10 cellular contexts compared by ENCODE assay signal in genomic region chr15:101204744-101205535, GRCh38. TPM values are rescaled to one million over a fixed set of nuclear protein-coding genes. Genes with fewer than 3 reads are reported as not detected.
DNase-seq lines count a peak whose midpoint lies in the region; ATAC-seq and TF ChIP-seq lines count a peak whose summit lies in the region.
"Had no signal": no experiment of that assay in that cellular context is flagged by ENCODE, and none has a peak within 500 bp of the region (broad histone marks: within the 10 kb centered on the region; RNA-seq: fewer than 3 reads in every experiment).

No MANE protein-coding gene starts in this region.

- H3K4me3 Mint-ChIP-seq in activated CD4-positive, alpha-beta T cell treated with anti-CD3 and anti-CD28 coated beads, Interleukin-2, amount 10 ng/mL, durations not matched to agents 7 days and 5 days = peak overlapping the region; percentile 69

- H3K36me3 Mint-ChIP-seq in activated CD4-positive, alpha-beta T cell treated with anti-CD3 and anti-CD28 coated beads, Interleukin-2, amount 10 ng/mL, durations not matched to agents 7 days and 5 days (ENCODE audit: low read depth) = peaks cover 15% of the 10 kb centered on the region

- H3K27ac ChIP-seq in Panc1 (ENCODE audit: low read length) (peak overlapping the region; percentile 49; the same call in 1 of the 2 replicates), spleen (peak overlapping the region in 5 of 8 donors; percentile 20 to 82 (median 51))
- H3K27ac ChIP-seq: vagina had no signal

- H3K27me3 ChIP-seq in Panc1 (ENCODE audit: control insufficient read depth, insufficient read depth, low read length) (no peaks in the 10 kb centered on the region), spleen (replicated peaks in 1 of 7) (no peaks in the 10 kb centered on the region)
- H3K27me3 ChIP-seq: vagina had no signal

- peaks cover 71% of the 10 kb centered on the region for H3K4me1 ChIP-seq in Panc1 (ENCODE audit: control insufficient read depth, insufficient read depth, low read length)
- peaks cover 47 to 99% (median 89%) of the 10 kb centered on the region in 6 donors for H3K4me1 ChIP-seq in spleen

- no peak for DNase-seq in activated CD4-positive, alpha-beta T cell treated with anti-CD3 and anti-CD28 coated beads, Interleukin-2, amount 10 ng/mL, durations not matched to agents 7 days and 5 days
- no peak for DNase-seq in activated CD4-positive, alpha-beta T cell treated with anti-CD3 and anti-CD28 coated beads, Interleukin-2, amount 50 U/mL, for 1 hour
- DNase-seq in Panc1 (ENCODE audit: low read depth, low spot score) (no peak), cardiac fibroblast (ENCODE audit: low read depth in 2 of 2) (peak; percentile 35 to 57), spleen (no peak), DMS153 treated with DMSO at 0.1 percent for 48 hours (lab: John Stamatoyannopoulos, UW; ENCODE audit: unreplicated experiment) (no peak)
- DNase-seq: NCI-H187 had no signal

- no peak overlapping the region for H3K4me3 ChIP-seq in Panc1 (ENCODE audit: low read depth in 2 of 2, low read length in 2 of 2)
- no peak overlapping the region for H3K4me3 ChIP-seq in cardiac fibroblast (replicated peaks in 1 of 2; ENCODE audit: low read depth in 2 of 2, low read length in 2 of 2)
- H3K4me3 ChIP-seq in spleen = no peak overlapping the region
- H3K4me3 ChIP-seq: vagina had no signal

- in situ Hi-C loops in Panc1 (cut with HindIII; ENCODE audit: low pct_unique_long_range_greater_than_20kb, low sequenced_read_pairs) = no loop called here

- intact Hi-C loops in Panc1 (cut with micrococcal nuclease; ENCODE audit: unreplicated experiment) = loop anchor here (5.0 kb wide), 1 partner anchor 37 kb away; no protein-coding TSS in a partner anchor
- intact Hi-C loops in spleen (cut with DNase I; ENCODE audit: low total_unique reads) = no loop called here

- POLR2A ChIA-PET in activated CD4-positive, alpha-beta T cell treated with anti-CD3 and anti-CD28 coated beads, Interleukin-2, amount 10 ng/mL, durations not matched to agents 7 days and 5 days (lab: Charles Lee) = no interaction called here
- POLR2A ChIA-PET in Panc1 (lab: Charles Lee) = no interaction called here

- H3K9me3 Mint-ChIP-seq in activated CD4-positive, alpha-beta T cell treated with anti-CD3 and anti-CD28 coated beads, Interleukin-2, amount 10 ng/mL, durations not matched to agents 7 days and 5 days = no peaks in the 10 kb centered on the region

- 55 to 84% (median 79%) methylated on average over 5 of the region's 5 CpGs for WGBS in spleen, 5 donors

- no peak for TF ChIP-seq CTCF in Panc1 (IDR thresholded peaks at IDR 0.05)
- TF ChIP-seq CTCF in cardiac fibroblast (IDR thresholded peaks at IDR 0.05; ENCODE audit: low read depth, low read length) = no peak
- TF ChIP-seq CTCF in spleen (IDR thresholded peaks at IDR 0.05 in 8 of 11, conservative IDR thresholded peaks at IDR 0.05 in 3 of 11) = no peak

- no peak for ATAC-seq in Panc1
- no peak for ATAC-seq in GM21529 (IDR thresholded peaks at IDR 0.05; ENCODE audit: unreplicated experiment)
- ATAC-seq in HG02798 (IDR thresholded peaks at IDR 0.05; ENCODE audit: poor library complexity, unreplicated experiment) = no peak

- peaks cover 86% of the 10 kb centered on the region for H3K4me1 Mint-ChIP-seq in activated CD4-positive, alpha-beta T cell treated with anti-CD3 and anti-CD28 coated beads, Interleukin-2, amount 10 ng/mL, durations not matched to agents 7 days and 5 days

- no peaks in the 10 kb centered on the region for H3K36me3 ChIP-seq in Panc1 (ENCODE audit: control insufficient read depth, insufficient read depth, low read length)
- no peaks in the 10 kb centered on the region for H3K36me3 ChIP-seq in spleen
- H3K36me3 ChIP-seq: vagina had no signal

- H3K9me3 ChIP-seq in Panc1 (ENCODE audit: control insufficient read depth, insufficient read depth, low read depth, low read length) (no peaks in the 10 kb centered on the region), spleen (no peaks in the 10 kb centered on the region)
- H3K9me3 ChIP-seq: vagina had no signal

- BruUV-seq in Panc1 (replicated peaks; lab: Mats Ljungman, UMichigan) = no TSS peak

- CTCF ChIA-PET in activated CD4-positive, alpha-beta T cell treated with anti-CD3 and anti-CD28 coated beads, Interleukin-2, amount 10 ng/mL, durations not matched to agents 7 days and 5 days (lab: Charles Lee) = interaction anchor here (0.9 to 1.5 kb wide), 8 partner anchors 10 to 53 kb away, joined by 3 to 6 read pairs (median 3); no protein-coding TSS in a partner anchor
- CTCF ChIA-PET in Panc1 (lab: Charles Lee) = interaction anchor here (0.6 to 0.7 kb wide), 2 partner anchors 53 to 197 kb away, joined by 3 to 4 read pairs; no protein-coding TSS in a partner anchor

- H3K27me3 Mint-ChIP-seq in activated CD4-positive, alpha-beta T cell treated with anti-CD3 and anti-CD28 coated beads, Interleukin-2, amount 10 ng/mL, durations not matched to agents 7 days and 5 days = no peaks in the 10 kb centered on the region

- no peak for TF ChIP-seq POLR2A in spleen (IDR thresholded peaks at IDR 0.05)

- peak overlapping the region; percentile 91 for H3K27ac Mint-ChIP-seq in activated CD4-positive, alpha-beta T cell treated with anti-CD3 and anti-CD28 coated beads, Interleukin-2, amount 10 ng/mL, durations not matched to agents 7 days and 5 days

RNA-seq across cellular contexts. Expression of gene CHSY1, which starts 46.9 kb away (rescaled TPM):
- 10 to 100 TPM; 32.5 to 39.6 TPM for total RNA-seq in activated CD4-positive, alpha-beta T cell treated with anti-CD3 and anti-CD28 coated beads, Interleukin-2, amount 10 ng/mL, durations not matched to agents 7 days and 5 days
- 50.8 TPM for total RNA-seq in Panc1 (2021; ENCODE audit: unreplicated experiment)
- 21.5 TPM for polyA plus RNA-seq in Panc1 (2012; ENCODE audit: insufficient read length)
- 10 to 100 TPM; 50.2 to 99.5 (median 55.9) TPM for total RNA-seq in spleen
- 1 to 10 TPM; 6.8 to 9.2 (median 8.3) TPM for polyA plus RNA-seq in spleen

Comparison
In these comparisons a context has a peak if more than half of its experiments do, and no peak if none do; other contexts are left out.
1. DNase-seq: peak in cardiac fibroblast (2 of 2); none in activated CD4-positive, alpha-beta T cell treated with anti-CD3 and anti-CD28 coated beads, Interleukin-2, amount 10 ng/mL, durations not matched to agents 7 days and 5 days (single experiment), activated CD4-positive, alpha-beta T cell treated with anti-CD3 and anti-CD28 coated beads, Interleukin-2, amount 50 U/mL, for 1 hour (single experiment), Panc1 (single experiment), spleen (single experiment) and DMS153 treated with DMSO at 0.1 percent for 48 hours (single experiment).